8 cellular contexts compared by ENCODE assay signal in the genomic region with DNA sequence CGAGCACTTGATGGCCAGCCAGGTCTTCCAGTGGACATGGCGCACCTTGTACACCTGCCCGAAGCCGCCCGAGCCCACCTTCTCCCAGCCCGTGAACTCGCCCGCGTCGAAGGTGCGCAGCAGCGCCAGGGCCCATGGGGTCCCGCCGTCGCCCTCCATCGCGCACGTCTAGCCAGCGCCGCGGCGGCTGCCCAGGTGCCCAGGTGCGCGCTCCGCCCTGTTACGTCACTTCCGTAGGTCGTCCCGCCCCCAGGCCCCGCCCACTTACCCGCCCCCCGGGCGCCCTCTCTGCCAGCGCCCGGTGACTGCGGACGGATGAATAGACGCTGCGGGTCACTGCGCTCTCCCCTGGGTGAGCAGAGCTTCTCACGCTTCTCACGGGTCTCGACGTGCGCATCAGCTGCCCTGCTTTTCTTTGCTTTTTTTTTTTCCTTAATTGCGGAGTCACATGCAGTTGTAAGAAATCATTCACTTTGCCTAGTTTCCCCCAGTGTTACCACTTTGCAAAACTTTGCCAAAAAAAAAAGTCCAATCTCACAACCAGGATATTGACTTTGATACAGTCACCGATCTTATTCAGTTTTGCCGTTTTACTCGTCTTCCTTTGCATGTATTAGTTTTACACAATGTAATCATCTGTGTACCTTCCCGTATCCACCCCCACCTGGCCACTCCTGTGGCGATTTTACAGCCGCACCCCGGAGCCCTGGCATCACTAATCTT. TPM values are rescaled to one million over a fixed set of nuclear protein-coding genes. Genes with fewer than 3 reads are reported as not detected.
DNase-seq lines count a peak whose midpoint lies in the region; ATAC-seq, FAIRE-seq and TF ChIP-seq lines count a peak whose summit lies in the region.

RIPK4 (minus strand) TSS at position 170 of the 723 bp plus-strand sequence; CDS start at position 159, 11 bp downstream.

- under 1% methylated on average over 23 of the region's 53 CpGs for WGBS in A549 (ENCODE audit: missing lambda C conversion rate)

- peak; percentile 60 to 76 for DNase-seq in A549 (ENCODE audit: low read depth in 1 of 2, low spot score in 1 of 2)
- DNase-seq in NCI-H510A (lab: John Stamatoyannopoulos, UW) = peak; percentile 80
- peak; percentile 60 for DNase-seq in activated T-cell treated with anti-CD3 and anti-CD28 coated beads for 4 hours
- peak; percentile 20 to 39 for DNase-seq in foreskin fibroblast
- DNase-seq in posterior vena cava (ENCODE audit: low spot score) = peak; percentile 82
- DNase-seq in putamen (ENCODE audit: low spot score) = no peak

- TF ChIP-seq EP300 in A549 (IDR thresholded peaks at IDR 0.05) = no peak

- intact Hi-C loops in posterior vena cava (cut with DNase I) = no loop called here

- ATAC-seq in A549 = peak; percentile 70 to 74
- peak; percentile 52 for ATAC-seq in GM21423 (IDR thresholded peaks at IDR 0.05; ENCODE audit: unreplicated experiment)
- no peak for ATAC-seq in HG03469 (IDR thresholded peaks at IDR 0.05; ENCODE audit: unreplicated experiment)

- TF ChIP-seq RAD21 in A549 (conservative IDR thresholded peaks at IDR 0.05 in 1 of 2, IDR thresholded peaks at IDR 0.05 in 1 of 2) = no peak

- no peak for TF ChIP-seq CTCF in A549 (IDR thresholded peaks at IDR 0.05)
- TF ChIP-seq CTCF in foreskin fibroblast (IDR thresholded peaks at IDR 0.05; ENCODE audit: low read depth, low read length) = no peak

- peak; percentile 31 for TF ChIP-seq POLR2A in A549 (IDR thresholded peaks at IDR 0.05; ENCODE audit: low read length)

- peaks cover 42% of the 10 kb centered on the region for H3K4me1 ChIP-seq in A549

- H3K4me3 ChIP-seq in A549 (peak within 1 kb of the TSS; percentile 92), foreskin fibroblast (ENCODE audit: low read depth in 1 of 2, low read length in 2 of 2) (peak within 1 kb of the TSS; percentile 46 to 48)

- H3K9me3 ChIP-seq in A549 = no peaks in the 10 kb centered on the region

- CTCF ChIA-PET in A549 (lab: Yijun Ruan, JAX) = interaction anchor here (0.6 to 14.3 kb wide), 3 partner anchors 138 to 165 kb away, joined by 3 to 172 read pairs (median 4); no protein-coding TSS in a partner anchor

- no peak for FAIRE-seq in A549 (lab: Jason Lieb, UNC)

- POLR2A ChIA-PET in A549 (lab: Yijun Ruan, JAX) = interaction anchor here (1.4 to 3.9 kb wide), 3 partner anchors 11 to 155 kb away, joined by 3 to 36 read pairs (median 6); no protein-coding TSS in a partner anchor

- peak within 1 kb of the TSS; percentile 99 for H3K4me2 ChIP-seq in A549

- peak within 1 kb of the TSS; percentile 74 to 92 for H3K27ac ChIP-seq in A549

TF ChIP-seq in A549, 52 proteins besides CTCF, POLR2A, EP300 and RAD21:
- TF ChIP-seq MAZ (IDR thresholded peaks at IDR 0.05; ENCODE audit: borderline replicate concordance, low read depth, low read length) (no peak), CBX8 (IDR thresholded peaks at IDR 0.05) (no peak), FOXS1 (CRISPR knock-in tag; IDR thresholded peaks at IDR 0.05) (no peak), ATOH8 (CRISPR knock-in tag; IDR thresholded peaks at IDR 0.05; ENCODE audit: low read depth) (no peak), HDAC2 (IDR thresholded peaks at IDR 0.05) (no peak), POLR2AphosphoS2 (conservative IDR thresholded peaks at IDR 0.05; ENCODE audit: low read length) (no peak), HOXB13 (CRISPR knock-in tag; IDR thresholded peaks at IDR 0.05; ENCODE audit: low read depth) (no peak), ZFP36 (IDR thresholded peaks at IDR 0.05; ENCODE audit: borderline replicate concordance, partially characterized antibody) (no peak), SMC3 (IDR thresholded peaks at IDR 0.05) (no peak), HMGXB4 (CRISPR knock-in tag; IDR thresholded peaks at IDR 0.05; ENCODE audit: borderline replicate concordance) (no peak), RCOR1 (IDR thresholded peaks at IDR 0.05; ENCODE audit: low read depth, low read length) (no peak), JUN (IDR thresholded peaks at IDR 0.05) (peak in 1 of 2 experiments; percentile 26; a peak in 1 of 5 replicates), HOXB5 (CRISPR knock-in tag; IDR thresholded peaks at IDR 0.05) (no peak), TP53 (CRISPR knock-in tag; IDR thresholded peaks at IDR 0.05) (no peak), JUNB (IDR thresholded peaks at IDR 0.05) (no peak), MYC (IDR thresholded peaks at IDR 0.05; ENCODE audit: borderline replicate concordance, low read length) (0 out of 2 replicates have a peak, but pooled peaks have one; percentile 31), ZC3H11A (IDR thresholded peaks at IDR 0.05) (no peak), PHF8 (IDR thresholded peaks at IDR 0.05; ENCODE audit: borderline replicate concordance, low read depth) (0 out of 2 replicates have a peak, but pooled peaks have one; percentile 35), CHD2 (IDR thresholded peaks at IDR 0.05; ENCODE audit: low read length, partially characterized antibody) (no peak)
- TF ChIP-seq, protein P1, sequence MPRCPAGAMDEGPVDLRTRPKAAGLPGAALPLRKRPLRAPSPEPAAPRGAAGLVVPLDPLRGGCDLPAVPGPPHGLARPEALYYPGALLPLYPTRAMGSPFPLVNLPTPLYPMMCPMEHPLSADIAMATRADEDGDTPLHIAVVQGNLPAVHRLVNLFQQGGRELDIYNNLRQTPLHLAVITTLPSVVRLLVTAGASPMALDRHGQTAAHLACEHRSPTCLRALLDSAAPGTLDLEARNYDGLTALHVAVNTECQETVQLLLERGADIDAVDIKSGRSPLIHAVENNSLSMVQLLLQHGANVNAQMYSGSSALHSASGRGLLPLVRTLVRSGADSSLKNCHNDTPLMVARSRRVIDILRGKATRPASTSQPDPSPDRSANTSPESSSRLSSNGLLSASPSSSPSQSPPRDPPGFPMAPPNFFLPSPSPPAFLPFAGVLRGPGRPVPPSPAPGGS (IDR thresholded peaks at IDR 0.05) = no peak; the same call in 2 of the 3 replicates
- TF ChIP-seq, protein P2, sequence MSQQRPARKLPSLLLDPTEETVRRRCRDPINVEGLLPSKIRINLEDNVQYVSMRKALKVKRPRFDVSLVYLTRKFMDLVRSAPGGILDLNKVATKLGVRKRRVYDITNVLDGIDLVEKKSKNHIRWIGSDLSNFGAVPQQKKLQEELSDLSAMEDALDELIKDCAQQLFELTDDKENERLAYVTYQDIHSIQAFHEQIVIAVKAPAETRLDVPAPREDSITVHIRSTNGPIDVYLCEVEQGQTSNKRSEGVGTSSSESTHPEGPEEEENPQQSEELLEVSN (IDR thresholded peaks at IDR 0.05; ENCODE audit: borderline replicate concordance, low read depth) = no peak

RNA-seq across cellular contexts. Expression of gene RIPK4, which starts in this region (rescaled TPM):
- polyA plus RNA-seq in A549 (2011; rRNA removed) (3.0 and 3.3 TPM in 2 replicates), A549 (2017; fragmentation: RNase III; extraction: RNeasy Plus Mini Kit Qiagen cat#74134 plus additional on column Dnase treatment) (5.1 to 6.4 TPM (median 5.7 TPM) in 3 replicates)
- 5.8 and 8.1 TPM in 2 replicates for polyA plus RNA-seq in A549 (2012; cell fraction: cytosol; rRNA removed)
- polyA plus RNA-seq in A549 (2012; cell fraction: nucleus; rRNA removed) = 29.3 and 29.7 TPM in 2 replicates
- 5.0 and 8.3 TPM in 2 replicates for polyA minus RNA-seq in A549 (2011; rRNA and poly(A)+ RNA removed)
- 1 to 10 TPM in 1 of 2 donors, under 1 TPM in 1; 0.69 to 1.0 TPM for total RNA-seq in posterior vena cava
